ENCODE assay signal across 28 cellular contexts in genomic region chr18:75305984-75306383, GRCh38.
"Had no signal": no experiment of that assay in that cellular context is flagged by ENCODE, and none has a peak within 500 bp of the region (broad histone marks: within the 10 kb centered on the region; RNA-seq: fewer than 3 reads in every experiment).

No MANE protein-coding gene starts in this region.

- H3K4me3 ChIP-seq: ascending aorta, cardiac muscle cell had no signal

- H3K27ac ChIP-seq: ascending aorta, cardiac muscle cell, WERI-Rb-1 had no signal

- H3K27me3 ChIP-seq: ascending aorta, cardiac muscle cell had no signal

- FAIRE-seq: bronchial epithelial cell had no signal

- H3K4me1 ChIP-seq: ascending aorta had no signal

- DNase-seq: activated CD4-positive, alpha-beta memory T cell treated with anti-CD3 and anti-CD28 coated beads, Interleukin-2, amount 10 ng/mL, durations not matched to agents 7 days and 5 days; activated CD4-positive, alpha-beta T cell treated with anti-CD3 and anti-CD28 coated beads for 1 hour; activated CD4-positive, alpha-beta T cell treated with anti-CD3 and anti-CD28 coated beads for 36 hours; activated CD4-positive, alpha-beta T cell treated with anti-CD3 and anti-CD28 coated beads for 48 hours; activated CD4-positive, alpha-beta T cell treated with anti-CD3 and anti-CD28 coated beads, Interleukin-2, amount 10 ng/mL, durations not matched to agents 7 days and 5 days; activated CD4-positive, alpha-beta T cell treated with anti-CD3 and anti-CD28 coated beads, Interleukin-2, amount 50 U/mL, for 48 hours; activated CD4-positive, CD25-positive, alpha-beta regulatory T cell; activated CD8-positive, alpha-beta memory T cell treated with anti-CD3 and anti-CD28 coated beads for 24 hours; activated CD8-positive, alpha-beta memory T cell treated with anti-CD3 and anti-CD28 coated beads, Interleukin-2, amount 50 U/mL, for 48 hours; activated effector memory CD4-positive, alpha-beta T cell treated with Interleukin-2 at 50 U/mL for 16 hours; activated gamma-delta T cell; activated naive CD4-positive, alpha-beta T cell treated with anti-CD3 and anti-CD28 coated beads, Interleukin-2, amount 10 ng/mL, durations not matched to agents 7 days and 5 days; activated naive CD4-positive, alpha-beta T cell treated with Interleukin-2 at 50 U/mL for 16 hours; activated naive CD8-positive, alpha-beta T cell treated with anti-CD3 and anti-CD28 coated beads, Interleukin-2, amount 10 ng/mL, durations not matched to agents 7 days and 5 days; activated naive CD8-positive, alpha-beta T cell treated with anti-CD3 and anti-CD28 coated beads, Interleukin-2, amount 50 U/mL, for 24 hours; activated T-cell treated with anti-CD3 and anti-CD28 coated beads, Interleukin-2, amount 50 U/mL, for 24 hours; activated T-cell treated with anti-CD3 and anti-CD28 coated beads, Interleukin-2, amount 50 U/mL, for 48 hours; amygdala; anterior cingulate cortex; caudate nucleus; cerebellar nuclear complex; T-cell; T-helper 2 cell; T-helper 9 cell; WERI-Rb-1 had no signal

- H3K36me3 ChIP-seq: ascending aorta, cardiac muscle cell, WERI-Rb-1 had no signal
